In the genomic region with DNA sequence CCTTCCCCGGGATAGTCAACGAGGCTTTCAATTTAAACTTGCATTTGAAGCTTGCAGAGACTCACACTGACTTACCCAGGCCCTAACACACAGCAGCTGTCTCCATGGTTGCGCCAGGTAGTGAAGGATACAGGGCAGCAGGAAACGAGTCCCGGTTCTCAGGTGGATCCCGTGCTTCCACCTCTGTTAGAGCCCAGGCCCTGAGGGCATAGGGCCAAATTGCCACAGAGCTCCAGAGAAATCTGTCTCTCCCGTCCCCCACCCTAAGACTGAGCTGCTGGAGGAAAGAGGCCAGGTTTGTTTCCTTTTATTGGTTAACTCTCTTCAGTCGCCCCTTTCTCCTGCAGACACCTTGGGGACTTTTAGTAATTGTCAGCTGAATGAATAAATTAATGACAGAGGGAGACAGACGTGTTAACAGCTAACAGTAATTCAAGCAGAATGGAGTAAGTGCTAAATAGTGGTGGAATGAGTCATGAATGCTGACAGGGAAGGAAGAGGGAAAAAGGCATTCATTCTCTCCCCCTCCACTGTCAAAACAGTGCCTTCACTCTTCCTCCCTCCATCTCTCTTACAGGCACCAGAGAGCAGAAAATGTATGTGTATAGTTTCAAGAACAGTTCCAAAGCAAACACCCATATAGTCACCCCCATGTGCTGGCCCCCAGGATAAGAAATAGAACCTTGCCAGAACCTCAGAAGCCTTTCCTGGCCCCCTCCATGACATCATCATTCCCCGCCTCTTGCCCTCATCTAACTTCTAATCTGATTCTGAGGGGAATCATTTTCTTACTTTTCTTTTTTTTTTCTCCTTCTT, we compare ENCODE assay signal across 2 cellular contexts.
TF ChIP-seq lines count a peak whose summit lies in the region.

No MANE protein-coding gene starts in this region.

TF ChIP-seq in A549, 52 proteins besides CTCF, POLR2A, EP300 and RAD21:
- TF ChIP-seq, protein P1, sequence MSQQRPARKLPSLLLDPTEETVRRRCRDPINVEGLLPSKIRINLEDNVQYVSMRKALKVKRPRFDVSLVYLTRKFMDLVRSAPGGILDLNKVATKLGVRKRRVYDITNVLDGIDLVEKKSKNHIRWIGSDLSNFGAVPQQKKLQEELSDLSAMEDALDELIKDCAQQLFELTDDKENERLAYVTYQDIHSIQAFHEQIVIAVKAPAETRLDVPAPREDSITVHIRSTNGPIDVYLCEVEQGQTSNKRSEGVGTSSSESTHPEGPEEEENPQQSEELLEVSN (IDR thresholded peaks at IDR 0.05; ENCODE audit: borderline replicate concordance, low read depth): no peak
- TF ChIP-seq GATA3 (IDR thresholded peaks at IDR 0.05; ENCODE audit: borderline replicate concordance) (no peak; the same call in 1 of the 2 replicates), HEYL (CRISPR knock-in tag; IDR thresholded peaks at IDR 0.05) (no peak), SMC3 (IDR thresholded peaks at IDR 0.05) (no peak), FOSL2 (IDR thresholded peaks at IDR 0.05) (peak; percentile 35; the same call in 1 of the 2 replicates), FOSL2 (CRISPR knock-in tag; IDR thresholded peaks at IDR 0.05) (peak; percentile 86), POLR2AphosphoS2 (conservative IDR thresholded peaks at IDR 0.05; ENCODE audit: low read length) (no peak), JUN (IDR thresholded peaks at IDR 0.05) (no peak), BHLHE40 (IDR thresholded peaks at IDR 0.05; ENCODE audit: low read depth, low read length) (no peak), MAZ (IDR thresholded peaks at IDR 0.05; ENCODE audit: borderline replicate concordance, low read depth, low read length) (no peak), EHMT2 (IDR thresholded peaks at IDR 0.05; ENCODE audit: low read depth) (no peak), PHF8 (IDR thresholded peaks at IDR 0.05; ENCODE audit: borderline replicate concordance, low read depth) (no peak), MAFK (IDR thresholded peaks at IDR 0.05; ENCODE audit: partially characterized antibody) (peak; percentile 21), CEBPB (IDR thresholded peaks at IDR 0.05) (peak in 1 of 2 experiments; percentile 47; a peak in 2 of 4 replicates)
- TF ChIP-seq, protein P2, sequence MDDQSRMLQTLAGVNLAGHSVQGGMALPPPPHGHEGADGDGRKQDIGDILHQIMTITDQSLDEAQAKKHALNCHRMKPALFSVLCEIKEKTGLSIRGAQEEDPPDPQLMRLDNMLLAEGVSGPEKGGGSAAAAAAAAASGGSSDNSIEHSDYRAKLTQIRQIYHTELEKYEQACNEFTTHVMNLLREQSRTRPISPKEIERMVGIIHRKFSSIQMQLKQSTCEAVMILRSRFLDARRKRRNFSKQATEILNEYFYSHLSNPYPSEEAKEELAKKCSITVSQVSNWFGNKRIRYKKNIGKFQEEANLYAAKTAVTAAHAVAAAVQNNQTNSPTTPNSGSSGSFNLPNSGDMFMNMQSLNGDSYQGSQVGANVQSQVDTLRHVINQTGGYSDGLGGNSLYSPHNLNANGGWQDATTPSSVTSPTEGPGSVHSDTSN (IDR thresholded peaks at IDR 0.05): no peak
- TF ChIP-seq, protein P3, sequence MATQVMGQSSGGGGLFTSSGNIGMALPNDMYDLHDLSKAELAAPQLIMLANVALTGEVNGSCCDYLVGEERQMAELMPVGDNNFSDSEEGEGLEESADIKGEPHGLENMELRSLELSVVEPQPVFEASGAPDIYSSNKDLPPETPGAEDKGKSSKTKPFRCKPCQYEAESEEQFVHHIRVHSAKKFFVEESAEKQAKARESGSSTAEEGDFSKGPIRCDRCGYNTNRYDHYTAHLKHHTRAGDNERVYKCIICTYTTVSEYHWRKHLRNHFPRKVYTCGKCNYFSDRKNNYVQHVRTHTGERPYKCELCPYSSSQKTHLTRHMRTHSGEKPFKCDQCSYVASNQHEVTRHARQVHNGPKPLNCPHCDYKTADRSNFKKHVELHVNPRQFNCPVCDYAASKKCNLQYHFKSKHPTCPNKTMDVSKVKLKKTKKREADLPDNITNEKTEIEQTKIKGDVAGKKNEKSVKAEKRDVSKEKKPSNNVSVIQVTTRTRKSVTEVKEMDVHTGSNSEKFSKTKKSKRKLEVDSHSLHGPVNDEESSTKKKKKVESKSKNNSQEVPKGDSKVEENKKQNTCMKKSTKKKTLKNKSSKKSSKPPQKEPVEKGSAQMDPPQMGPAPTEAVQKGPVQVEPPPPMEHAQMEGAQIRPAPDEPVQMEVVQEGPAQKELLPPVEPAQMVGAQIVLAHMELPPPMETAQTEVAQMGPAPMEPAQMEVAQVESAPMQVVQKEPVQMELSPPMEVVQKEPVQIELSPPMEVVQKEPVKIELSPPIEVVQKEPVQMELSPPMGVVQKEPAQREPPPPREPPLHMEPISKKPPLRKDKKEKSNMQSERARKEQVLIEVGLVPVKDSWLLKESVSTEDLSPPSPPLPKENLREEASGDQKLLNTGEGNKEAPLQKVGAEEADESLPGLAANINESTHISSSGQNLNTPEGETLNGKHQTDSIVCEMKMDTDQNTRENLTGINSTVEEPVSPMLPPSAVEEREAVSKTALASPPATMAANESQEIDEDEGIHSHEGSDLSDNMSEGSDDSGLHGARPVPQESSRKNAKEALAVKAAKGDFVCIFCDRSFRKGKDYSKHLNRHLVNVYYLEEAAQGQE (IDR thresholded peaks at IDR 0.05): no peak
- TF ChIP-seq, protein P4, sequence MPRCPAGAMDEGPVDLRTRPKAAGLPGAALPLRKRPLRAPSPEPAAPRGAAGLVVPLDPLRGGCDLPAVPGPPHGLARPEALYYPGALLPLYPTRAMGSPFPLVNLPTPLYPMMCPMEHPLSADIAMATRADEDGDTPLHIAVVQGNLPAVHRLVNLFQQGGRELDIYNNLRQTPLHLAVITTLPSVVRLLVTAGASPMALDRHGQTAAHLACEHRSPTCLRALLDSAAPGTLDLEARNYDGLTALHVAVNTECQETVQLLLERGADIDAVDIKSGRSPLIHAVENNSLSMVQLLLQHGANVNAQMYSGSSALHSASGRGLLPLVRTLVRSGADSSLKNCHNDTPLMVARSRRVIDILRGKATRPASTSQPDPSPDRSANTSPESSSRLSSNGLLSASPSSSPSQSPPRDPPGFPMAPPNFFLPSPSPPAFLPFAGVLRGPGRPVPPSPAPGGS (IDR thresholded peaks at IDR 0.05): no peak

TF ChIP-seq in HCT116, 20 proteins besides CTCF, POLR2A, EP300 and RAD21:
- TF ChIP-seq FOSL1 (IDR thresholded peaks at IDR 0.05; ENCODE audit: low read depth) (peak; percentile 74; the same call in 1 of the 2 replicates), CEBPB (IDR thresholded peaks at IDR 0.05; ENCODE audit: low read depth) (peak; percentile 44; the same call in 1 of the 2 replicates), CBX3 (IDR thresholded peaks at IDR 0.05; ENCODE audit: low read depth) (peak; percentile 68; the same call in 1 of the 2 replicates), SRF (IDR thresholded peaks at IDR 0.05; ENCODE audit: low read depth) (no peak), EGR1 (IDR thresholded peaks at IDR 0.05; ENCODE audit: low read depth) (no peak), SP1 (IDR thresholded peaks at IDR 0.05; ENCODE audit: low read depth) (no peak), JUND (IDR thresholded peaks at IDR 0.05) (peak; percentile 73), TCF7L2 (IDR thresholded peaks at IDR 0.05; ENCODE audit: borderline replicate concordance, extremely low read depth, insufficient read depth, insufficient read length) (no peak)
- TF ChIP-seq, protein P5, sequence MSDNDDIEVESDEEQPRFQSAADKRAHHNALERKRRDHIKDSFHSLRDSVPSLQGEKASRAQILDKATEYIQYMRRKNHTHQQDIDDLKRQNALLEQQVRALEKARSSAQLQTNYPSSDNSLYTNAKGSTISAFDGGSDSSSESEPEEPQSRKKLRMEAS (IDR thresholded peaks at IDR 0.05): peak; percentile 11; the same call in 1 of the 2 replicates
